21 cellular contexts compared by ENCODE assay signal in the genomic region with DNA sequence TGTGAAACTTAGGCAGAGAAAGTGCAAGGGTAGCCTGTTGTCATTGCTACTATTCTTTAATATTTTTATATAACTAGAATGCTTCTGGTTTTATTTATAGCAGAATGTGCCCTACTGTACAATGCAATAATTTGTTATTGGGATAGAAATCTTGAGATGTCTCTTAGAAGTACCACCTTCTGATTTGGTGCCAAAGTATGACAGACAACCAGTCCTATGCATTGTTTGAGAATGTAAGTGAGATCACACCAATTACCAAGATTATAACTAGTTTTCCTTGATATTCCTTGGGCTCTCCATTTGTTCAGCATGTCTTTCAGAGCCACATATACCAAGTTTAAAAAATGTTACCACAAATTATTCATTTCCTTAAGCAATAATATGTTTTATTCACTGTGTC.
"Had no signal": no experiment of that assay in that cellular context is flagged by ENCODE, and none has a peak within 500 bp of the region (broad histone marks: within the 10 kb centered on the region; RNA-seq: fewer than 3 reads in every experiment).

No MANE protein-coding gene starts in this region.

- ATAC-seq: esophagus mucosa; left colon; left ventricle myocardium superior; pancreas; right lobe of liver; stimulated activated naive B cell treated with anti-CD40 and anti-IgM and Interleukin-4, amounts not matched to agents 10 μg/mL and 1 μg/mL and 100 μg/mL, for 72 hours; stimulated activated naive CD8-positive, alpha-beta T cell treated with anti-CD3 and anti-CD28 coated beads, Interleukin-15, amount 100 ng/mL, for 72 hours; upper lobe of right lung had no signal

- DNase-seq: effector memory CD4-positive, alpha-beta T cell; left colon; left ventricle myocardium superior; midbrain; naive B cell; occipital lobe; pancreas; right lobe of liver; spleen; stimulated activated CD4-positive, alpha-beta T cell treated with anti-CD3 and anti-CD28 coated beads, Interleukin-15, amount 100 ng/mL, for 24 hours; stimulated activated CD4-positive, alpha-beta T cell treated with anti-CD3 and anti-CD28 coated beads, Interleukin-1b, Interleukin-23, amount 100 ng/mL, for 48 hours; stimulated activated CD4-positive, alpha-beta T cell treated with anti-CD3 and anti-CD28 coated beads, Interleukin-4, amount 100 ng/mL, for 24 hours; stimulated activated naive B cell treated with anti-CD40 and anti-IgM and Interleukin-4, amounts not matched to agents 10 μg/mL and 1 μg/mL and 100 μg/mL, for 72 hours; stimulated activated naive CD8-positive, alpha-beta T cell treated with anti-CD3 and anti-CD28 coated beads, Interleukin-15, amount 100 ng/mL, for 72 hours; testis; upper lobe of right lung had no signal

- H3K4me3 ChIP-seq: lung, pancreas, prostate gland, right lobe of liver, spleen, testis, tibial nerve, upper lobe of right lung, vagina had no signal
